ENCODE assay signal across 36 cellular contexts in genomic region chr12:8832500-8832899, GRCh38. TPM values are rescaled to one million over a fixed set of nuclear protein-coding genes. Genes with fewer than 3 reads are reported as not detected.
"Had no signal": no experiment of that assay in that cellular context is flagged by ENCODE, and none has a peak within 500 bp of the region (broad histone marks: within the 10 kb centered on the region; RNA-seq: fewer than 3 reads in every experiment).

No MANE protein-coding gene starts in this region.

- H3K9me3 ChIP-seq: ascending aorta, MG63, Peyer's patch, SJSA1, SK-N-SH had no signal

- H3K36me3 ChIP-seq: ascending aorta, cardiac muscle cell, MG63, Peyer's patch, SJSA1, WERI-Rb-1 had no signal

- H3K27me3 ChIP-seq: ascending aorta, cardiac muscle cell, MG63, Peyer's patch, SJSA1 had no signal

- H3K9ac ChIP-seq: SK-N-SH had no signal

- H3K4me3 Mint-ChIP-seq: activated CD4-positive, alpha-beta T cell treated with anti-CD3 and anti-CD28 coated beads for 36 hours; activated CD4-positive, alpha-beta T cell treated with anti-CD3 and anti-CD28 coated beads, Interleukin-2, amount 10 ng/mL, durations not matched to agents 7 days and 5 days; activated CD8-positive, alpha-beta T cell treated with anti-CD3 and anti-CD28 coated beads, Interleukin-2, amount 10 ng/mL, durations not matched to agents 7 days and 5 days; activated naive CD4-positive, alpha-beta T cell treated with anti-CD3 and anti-CD28 coated beads, Interleukin-2, amount 50 U/mL, for 24 hours; activated naive CD8-positive, alpha-beta T cell treated with anti-CD3 and anti-CD28 coated beads, Interleukin-2, amount 10 ng/mL, durations not matched to agents 7 days and 5 days; activated T-cell treated with anti-CD3 and anti-CD28 coated beads, Interleukin-2, amount 50 U/mL, for 24 hours; central memory CD8-positive, alpha-beta T cell; T-cell; T-helper 17 cell had no signal

- H3K9me3 Mint-ChIP-seq: activated CD4-positive, alpha-beta T cell treated with anti-CD3 and anti-CD28 coated beads, Interleukin-2, amount 10 ng/mL, durations not matched to agents 7 days and 5 days; activated naive CD4-positive, alpha-beta T cell treated with anti-CD3 and anti-CD28 coated beads, Interleukin-2, amount 50 U/mL, for 24 hours; activated naive CD8-positive, alpha-beta T cell treated with anti-CD3 and anti-CD28 coated beads, Interleukin-2, amount 10 ng/mL, durations not matched to agents 7 days and 5 days; activated T-cell treated with anti-CD3 and anti-CD28 coated beads, Interleukin-2, amount 50 U/mL, for 24 hours; activated T-helper 2 cell treated with anti-CD3 and anti-CD28 coated beads, Interferon-gamma antibody, Interleukin-2, Interleukin-4, amounts not matched to agents 10 μg/mL and 5 μg/mL and 100 μg/mL, durations not matched to agents 14 hours and 24 hours and 36 hours; central memory CD8-positive, alpha-beta T cell; T-cell had no signal

- H3K4me3 ChIP-seq: ascending aorta, cardiac muscle cell, MG63, Peyer's patch, SJSA1 had no signal

- H3K4me2 ChIP-seq: SK-N-SH had no signal

- H3K36me3 Mint-ChIP-seq: activated naive CD4-positive, alpha-beta T cell treated with anti-CD3 and anti-CD28 coated beads, Interleukin-2, amount 50 U/mL, for 24 hours; activated naive CD8-positive, alpha-beta T cell treated with anti-CD3 and anti-CD28 coated beads, Interleukin-2, amount 10 ng/mL, durations not matched to agents 7 days and 5 days; T-cell had no signal

- H3K27ac Mint-ChIP-seq: activated CD4-positive, alpha-beta T cell treated with anti-CD3 and anti-CD28 coated beads for 36 hours; activated CD4-positive, alpha-beta T cell treated with anti-CD3 and anti-CD28 coated beads, Interleukin-2, amount 10 ng/mL, durations not matched to agents 7 days and 5 days; activated CD8-positive, alpha-beta T cell treated with anti-CD3 and anti-CD28 coated beads, Interleukin-2, amount 10 ng/mL, durations not matched to agents 7 days and 5 days; activated naive CD4-positive, alpha-beta T cell treated with anti-CD3 and anti-CD28 coated beads, Interleukin-2, amount 50 U/mL, for 24 hours; activated naive CD8-positive, alpha-beta T cell treated with anti-CD3 and anti-CD28 coated beads, Interleukin-2, amount 10 ng/mL, durations not matched to agents 7 days and 5 days; activated T-cell treated with anti-CD3 and anti-CD28 coated beads, Interleukin-2, amount 50 U/mL, for 24 hours; activated T-helper 2 cell treated with anti-CD3 and anti-CD28 coated beads, Interferon-gamma antibody, Interleukin-2, Interleukin-4, amounts not matched to agents 10 μg/mL and 5 μg/mL and 100 μg/mL, durations not matched to agents 14 hours and 24 hours and 36 hours; T-cell; T-helper 17 cell had no signal

- DNase-seq: activated CD4-positive, alpha-beta T cell treated with anti-CD3 and anti-CD28 coated beads for 36 hours; activated CD4-positive, alpha-beta T cell treated with anti-CD3 and anti-CD28 coated beads, Interleukin-2, amount 10 ng/mL, durations not matched to agents 7 days and 5 days; activated CD4-positive, alpha-beta T cell treated with anti-CD3 and anti-CD28 coated beads, Interleukin-2, amount 50 U/mL, for 48 hours; activated CD8-positive, alpha-beta T cell treated with anti-CD3 and anti-CD28 coated beads, Interleukin-2, amount 10 ng/mL, durations not matched to agents 7 days and 5 days; activated gamma-delta T cell; activated naive CD4-positive, alpha-beta T cell treated with Interleukin-2 at 50 U/mL for 16 hours; activated naive CD8-positive, alpha-beta T cell treated with anti-CD3 and anti-CD28 coated beads, Interleukin-2, amount 10 ng/mL, durations not matched to agents 7 days and 5 days; activated T-cell treated with anti-CD3 and anti-CD28 coated beads, Interleukin-2, amount 50 U/mL, for 24 hours; amygdala; Kasumi-1; KG1; MG63; NCI-H1092; NCI-H1436 treated with DMSO at 0.1 percent for 48 hours; NCI-H1694 treated with DMSO at 0.1 percent for 48 hours; NCI-H2029; NCI-H345; NCI-H524 treated with DMSO at 0.1 percent for 48 hours; NCI-H748 treated with DMSO at 0.1 percent for 48 hours; NK-92 treated with Interleukin-12 subunit alpha and Interleukin-12 subunit beta, amount 100 ng/mL, for 24 hours; PC-3; Peyer's patch; RPMI8226; SHP77 treated with DMSO at 0.1 percent for 48 hours; SK-N-SH; T-cell; T-helper 17 cell; T-helper 9 cell; WERI-Rb-1 had no signal

- H3K4me1 ChIP-seq: ascending aorta, Peyer's patch, SJSA1 had no signal

- H3K4me1 Mint-ChIP-seq: activated CD4-positive, alpha-beta T cell treated with anti-CD3 and anti-CD28 coated beads, Interleukin-2, amount 10 ng/mL, durations not matched to agents 7 days and 5 days; activated naive CD4-positive, alpha-beta T cell treated with anti-CD3 and anti-CD28 coated beads, Interleukin-2, amount 50 U/mL, for 24 hours; activated naive CD8-positive, alpha-beta T cell treated with anti-CD3 and anti-CD28 coated beads, Interleukin-2, amount 10 ng/mL, durations not matched to agents 7 days and 5 days; central memory CD8-positive, alpha-beta T cell; T-cell had no signal

- H3K27ac ChIP-seq: ascending aorta, cardiac muscle cell, Peyer's patch, SJSA1, WERI-Rb-1 had no signal

RNA-seq across cellular contexts. Expression of gene A2ML1, which starts 10.1 kb away (rescaled TPM):
- total RNA-seq: activated CD4-positive, alpha-beta T cell treated with anti-CD3 and anti-CD28 coated beads for 36 hours; activated CD4-positive, alpha-beta T cell treated with anti-CD3 and anti-CD28 coated beads, Interleukin-2, amount 10 ng/mL, durations not matched to agents 7 days and 5 days; activated CD8-positive, alpha-beta T cell treated with anti-CD3 and anti-CD28 coated beads, Interleukin-2, amount 10 ng/mL, durations not matched to agents 7 days and 5 days; activated naive CD8-positive, alpha-beta T cell treated with anti-CD3 and anti-CD28 coated beads, Interleukin-2, amount 10 ng/mL, durations not matched to agents 7 days and 5 days; activated T-helper 2 cell treated with anti-CD3 and anti-CD28 coated beads, Interferon-gamma antibody, Interleukin-2, Interleukin-4, amounts not matched to agents 10 μg/mL and 5 μg/mL and 100 μg/mL, durations not matched to agents 14 hours and 24 hours and 36 hours; ascending aorta; cardiac muscle cell; NCI-H460; SJSA1; T-cell; T-helper 17 cell had no signal
- polyA plus RNA-seq: cardiac muscle cell, SK-N-SH had no signal
